7 cellular contexts compared by ENCODE assay signal in genomic region chr10:79069325-79070090, GRCh38. TPM values are rescaled to one million over a fixed set of nuclear protein-coding genes. Genes with fewer than 3 reads are reported as not detected.
DNase-seq lines count a peak whose midpoint lies in the region; ATAC-seq and TF ChIP-seq lines count a peak whose summit lies in the region.

No MANE protein-coding gene starts in this region.

- no TSS peak for BruUV-seq in OCI-LY7 (replicated peaks; lab: Mats Ljungman, UMichigan)

- H3K36me3 ChIP-seq in OCI-LY7 (ENCODE audit: insufficient read depth, low read length): no peaks in the 10 kb centered on the region
- no peaks in the 10 kb centered on the region for H3K36me3 ChIP-seq in heart right ventricle

- no peaks in the 10 kb centered on the region for H3K9me3 Mint-ChIP-seq in activated naive CD8-positive, alpha-beta T cell treated with anti-CD3 and anti-CD28 coated beads, Interleukin-2, amount 10 ng/mL, durations not matched to agents 7 days and 5 days

- H3K79me2 ChIP-seq in OCI-LY7 (ENCODE audit: insufficient read depth, low read depth, low read length): no peaks in the 10 kb centered on the region

- peaks cover 16% of the 10 kb centered on the region for H3K27me3 Mint-ChIP-seq in activated naive CD8-positive, alpha-beta T cell treated with anti-CD3 and anti-CD28 coated beads, Interleukin-2, amount 10 ng/mL, durations not matched to agents 7 days and 5 days

- H3K27ac ChIP-seq in OCI-LY7 (ENCODE audit: low read depth, low read length, poor library complexity, severe bottlenecking): peak overlapping the region; percentile 60
- H3K27ac ChIP-seq in heart right ventricle: peak overlapping the region; percentile 97 to 100 (median 99)

- intact Hi-C loops in OCI-LY7 (cut with micrococcal nuclease; ENCODE audit: unreplicated experiment): loop anchor here (1.0 to 5.0 kb wide), 3 partner anchors 29 to 97 kb away; no protein-coding TSS in a partner anchor
- intact Hi-C loops in heart right ventricle (cut with DNase I): loop anchor here (2.0 to 10.0 kb wide), 24 partner anchors 43 to 1025 kb away; no protein-coding TSS in a partner anchor

- no peaks in the 10 kb centered on the region for H3K9me2 ChIP-seq in OCI-LY7 (ENCODE audit: insufficient read depth, low read length)

- POLR2A ChIA-PET in OCI-LY7 (lab: Charles Lee): interaction anchor here (1.2 kb wide), 1 partner anchor 29 kb away, joined by 3 read pairs; no protein-coding TSS in a partner anchor
- POLR2A ChIA-PET in activated naive CD8-positive, alpha-beta T cell treated with anti-CD3 and anti-CD28 coated beads, Interleukin-2, amount 10 ng/mL, durations not matched to agents 7 days and 5 days (lab: Charles Lee): interaction anchor here (1.0 kb wide), 1 partner anchor 68 kb away, joined by 5 read pairs; no protein-coding TSS in a partner anchor

- CTCF ChIA-PET in OCI-LY7 (lab: Charles Lee; ENCODE audit: unreplicated experiment): no interaction called here

- peak overlapping the region; percentile 92 for H3K4me3 Mint-ChIP-seq in activated naive CD8-positive, alpha-beta T cell treated with anti-CD3 and anti-CD28 coated beads, Interleukin-2, amount 10 ng/mL, durations not matched to agents 7 days and 5 days

- 0 to 1% methylated on average over 66 to 78 of the region's 78 CpGs for WGBS in heart right ventricle, 2 donors

- peaks cover 2% of the 10 kb centered on the region for H3K36me3 Mint-ChIP-seq in activated naive CD8-positive, alpha-beta T cell treated with anti-CD3 and anti-CD28 coated beads, Interleukin-2, amount 10 ng/mL, durations not matched to agents 7 days and 5 days

- H4K20me1 ChIP-seq in OCI-LY7 (ENCODE audit: insufficient read depth, low read length): peaks cover 6% of the 10 kb centered on the region; the same call in 1 of the 2 replicates

- H3K4me3 ChIP-seq in OCI-LY7 (ENCODE audit: low read depth, low read length, poor library complexity, severe bottlenecking): peak overlapping the region; percentile 89
- peak overlapping the region; percentile 71 to 98 (median 92) for H3K4me3 ChIP-seq in heart right ventricle

- H3K4me1 Mint-ChIP-seq in activated naive CD8-positive, alpha-beta T cell treated with anti-CD3 and anti-CD28 coated beads, Interleukin-2, amount 10 ng/mL, durations not matched to agents 7 days and 5 days: peaks cover 15% of the 10 kb centered on the region

- H3K4me1 ChIP-seq in OCI-LY7 (ENCODE audit: insufficient read depth, low read length, poor library complexity, severe bottlenecking) (peaks cover 27% of the 10 kb centered on the region), heart right ventricle (peaks cover 26 to 59% (median 44%) of the 10 kb centered on the region in 9 donors)

- no peak overlapping the region for H2AFZ ChIP-seq in OCI-LY7 (ENCODE audit: low read length)

- DNase-seq in OCI-LY7 (ENCODE audit: low spot score): peak; percentile 44
- DNase-seq in activated naive CD8-positive, alpha-beta T cell treated with anti-CD3 and anti-CD28 coated beads, Interleukin-2, amount 10 ng/mL, durations not matched to agents 7 days and 5 days: peak; percentile 67
- DNase-seq in heart right ventricle: peak; percentile 67 to 69
- peak; percentile 49 for DNase-seq in putamen (ENCODE audit: low spot score)
- no peak for DNase-seq in NCI-H1930 (lab: John Stamatoyannopoulos, UW)

- peak overlapping the region; percentile 80 for H3K27ac Mint-ChIP-seq in activated naive CD8-positive, alpha-beta T cell treated with anti-CD3 and anti-CD28 coated beads, Interleukin-2, amount 10 ng/mL, durations not matched to agents 7 days and 5 days

- H3K9me3 ChIP-seq in OCI-LY7 (ENCODE audit: low read length) (no peaks in the 10 kb centered on the region), heart right ventricle (no peaks in the 10 kb centered on the region)

- peak overlapping the region; percentile 97 for H3K4me2 ChIP-seq in OCI-LY7 (ENCODE audit: low read length)

- no peaks in the 10 kb centered on the region for H3K27me3 ChIP-seq in heart right ventricle

- ATAC-seq in GM18519 (IDR thresholded peaks at IDR 0.05; ENCODE audit: low FRiP score, unreplicated experiment) (peak; percentile 7), HG02840 (IDR thresholded peaks at IDR 0.05; ENCODE audit: low FRiP score, unreplicated experiment) (peak; percentile 17), heart right ventricle (peak in 6 of 8 donors; percentile 0 to 6 (median 3))
- ATAC-seq in activated naive CD8-positive, alpha-beta T cell treated with anti-CD3 and anti-CD28 coated beads, Interleukin-2, amount 10 ng/mL, durations not matched to agents 7 days and 5 days (ENCODE audit: low read depth): peak; percentile 13

- TF ChIP-seq CTCF in OCI-LY7 (conservative IDR thresholded peaks at IDR 0.05; ENCODE audit: low read length) (0 out of 2 replicates have a peak, but pooled peaks have one; percentile 24), heart right ventricle (IDR thresholded peaks at IDR 0.05) (peak in 1 of 9 donors; percentile 21)

RNA-seq across cellular contexts. Expression of gene ZMIZ1, which starts 0.7 kb away (rescaled TPM):
- total RNA-seq in OCI-LY7 (2014; rRNA removed; shearing (Covaris generic)): 18.9 and 20.4 TPM in 2 replicates
- total RNA-seq in OCI-LY7 (2022): 58.3 and 66.9 TPM in 2 replicates
- total RNA-seq in activated naive CD8-positive, alpha-beta T cell treated with anti-CD3 and anti-CD28 coated beads, Interleukin-2, amount 10 ng/mL, durations not matched to agents 7 days and 5 days: 10 to 100 TPM; 28.8 to 29.3 TPM
- 10 to 100 TPM; 40.4 to 61.5 (median 50.8) TPM for total RNA-seq in heart right ventricle
- 10 to 100 TPM; 24.2 to 26.8 TPM for polyA plus RNA-seq in heart right ventricle

Comparison
In these comparisons a context has a peak if more than half of its experiments do, and no peak if none do; other contexts are left out.
1. DNase-seq: peak in OCI-LY7 (single experiment), activated naive CD8-positive, alpha-beta T cell treated with anti-CD3 and anti-CD28 coated beads, Interleukin-2, amount 10 ng/mL, durations not matched to agents 7 days and 5 days (single experiment), heart right ventricle (2 of 2) and putamen (single experiment); none in NCI-H1930 (0 of 2).
2. Peak in every context shown above with its lines, with median percentiles within 50 percentile points of each other: ATAC-seq.